ENCODE assay signal across 1 cellular context in genomic region chr1:44326821-44327465, GRCh38.
TF ChIP-seq lines count a peak whose summit lies in the region.

No MANE protein-coding gene starts in this region.

TF ChIP-seq in HCT116, 20 proteins besides CTCF, POLR2A, EP300 and RAD21 (continued from another document):
- TF ChIP-seq REST (IDR thresholded peaks at IDR 0.05; ENCODE audit: low read depth) (no peak), SIN3A (IDR thresholded peaks at IDR 0.05; ENCODE audit: low read depth) (no peak; the same call in 1 of the 2 replicates), EGR1 (IDR thresholded peaks at IDR 0.05; ENCODE audit: low read depth) (no peak), EZH2phosphoT487 (IDR thresholded peaks at IDR 0.05; ENCODE audit: borderline replicate concordance) (no peak), ZBTB33 (IDR thresholded peaks at IDR 0.05; ENCODE audit: extremely low read depth, insufficient replicate concordance, low read length) (no peak)
TF ChIP-seq in HCT116: peak in this region for 1.
